23 cellular contexts compared by ENCODE assay signal in the genomic region with DNA sequence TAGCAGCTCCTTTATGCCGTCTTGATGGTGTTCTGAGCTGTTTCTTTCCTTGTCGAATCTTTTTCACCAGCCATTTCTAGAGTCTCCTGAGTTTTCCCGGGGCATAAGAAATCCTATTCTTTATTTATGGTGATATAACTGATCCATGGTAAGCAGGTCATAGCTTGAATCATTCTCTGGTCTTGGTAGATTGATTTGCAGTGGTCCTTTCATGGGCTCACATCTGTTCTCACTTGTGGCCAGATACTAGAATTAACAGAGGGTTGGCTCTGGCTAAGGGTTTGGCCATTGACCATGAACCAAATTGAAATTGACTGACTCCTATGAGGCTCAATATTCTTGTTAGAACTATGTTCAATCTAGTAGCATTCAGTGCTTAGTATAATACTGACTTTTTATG. TPM values are rescaled to one million over a fixed set of nuclear protein-coding genes. Genes with fewer than 3 reads are reported as not detected.
"Had no signal": no experiment of that assay in that cellular context is flagged by ENCODE, and none has a peak within 500 bp of the region (broad histone marks: within the 10 kb centered on the region; RNA-seq: fewer than 3 reads in every experiment).

No MANE protein-coding gene starts in this region.

- H3K36me3 ChIP-seq: MG63, SJSA1 had no signal

- DNase-seq: Karpas-422, KG1, MG63, NCI-H1092, NCI-H1105 treated with DMSO at 0.1 percent for 48 hours, NCI-H1417 treated with DMSO at 0.1 percent for 48 hours, NCI-H146, NCI-H1694 treated with DMSO at 0.1 percent for 48 hours, NCI-H1930, NCI-H2081, NCI-H2107, NCI-H2171, NCI-H226, NCI-H446, NCI-H510A, NCI-H69, NCI-H774, Right ventricle myocardium superior, RPMI8226, SIG-M5 had no signal

- H3K27me3 ChIP-seq: MG63, SJSA1 had no signal

- H3K9me3 ChIP-seq: MG63, SJSA1 had no signal

- H3K4me3 ChIP-seq: MG63, SJSA1, SK-N-MC had no signal

- H3K27ac ChIP-seq: SJSA1, SK-N-MC had no signal

RNA-seq across cellular contexts. Expression of gene RBMS3, which starts 44.4 kb away (rescaled TPM):
- total RNA-seq: HT-29 had no signal
